17 cellular contexts compared by ENCODE assay signal in genomic region chr13:103703246-103703645, GRCh38.
DNase-seq lines count a peak whose midpoint lies in the region; ATAC-seq and TF ChIP-seq lines count a peak whose summit lies in the region.
"Had no signal": no experiment of that assay in that cellular context is flagged by ENCODE, and none has a peak within 500 bp of the region (broad histone marks: within the 10 kb centered on the region; RNA-seq: fewer than 3 reads in every experiment).

No MANE protein-coding gene starts in this region.

- no peaks in the 10 kb centered on the region for H3F3A ChIP-seq in GM23338 (replicated peaks; ENCODE audit: low read depth)

- no peak for TF ChIP-seq CTCF in GM23338 (conservative IDR thresholded peaks at IDR 0.05; ENCODE audit: low read depth in 2 of 2)

- no peaks in the 10 kb centered on the region for H3K36me3 ChIP-seq in GM23338 (ENCODE audit: insufficient read depth)
- H3K36me3 ChIP-seq: BE2C had no signal

- H3K27ac Mint-ChIP-seq in GM23338, result no peak overlapping the region
- H3K27ac Mint-ChIP-seq: CD4-positive, CD25-positive, alpha-beta regulatory T cell; CD8-positive, alpha-beta memory T cell; HFFc6; IgD-negative memory B cell had no signal

- no peaks in the 10 kb centered on the region; the same call in 2 of the 3 replicates for H3K36me3 Mint-ChIP-seq in GM23338 (ENCODE audit: low read depth)
- H3K36me3 Mint-ChIP-seq: CD4-positive, CD25-positive, alpha-beta regulatory T cell; CD8-positive, alpha-beta memory T cell; IgD-negative memory B cell had no signal

- H3K79me2 ChIP-seq in GM23338 (replicated peaks; ENCODE audit: insufficient read depth), result no peaks in the 10 kb centered on the region

- H3K4me2 ChIP-seq in GM23338, result no peak overlapping the region

- peak overlapping the region; percentile 61 for H2AFZ ChIP-seq in GM23338

- no peak overlapping the region for H3K4me3 ChIP-seq in GM23338

- no peaks in the 10 kb centered on the region; the same call in 2 of the 3 replicates for H3K9me3 Mint-ChIP-seq in GM23338

- H3K27ac ChIP-seq in GM23338 (ENCODE audit: low read depth), result no peak overlapping the region

- no peaks in the 10 kb centered on the region for H3K9me2 ChIP-seq in GM23338 (ENCODE audit: insufficient read depth)

- no peak overlapping the region for H3K4me3 Mint-ChIP-seq in GM23338
- H3K4me3 Mint-ChIP-seq: CD4-positive, CD25-positive, alpha-beta regulatory T cell; CD8-positive, alpha-beta memory T cell; HFFc6; IgD-negative memory B cell had no signal

- H3K4me1 ChIP-seq in GM23338 (ENCODE audit: insufficient read depth), result no peaks in the 10 kb centered on the region

- no peaks in the 10 kb centered on the region for H4K20me1 ChIP-seq in GM23338 (replicated peaks; ENCODE audit: insufficient read depth)

- no peaks in the 10 kb centered on the region for H3K27me3 ChIP-seq in GM23338 (ENCODE audit: insufficient read depth)
- H3K27me3 ChIP-seq: BE2C had no signal

- DNase-seq in GM23338 (ENCODE audit: low spot score) (no peak), NCI-H2171 (lab: John Stamatoyannopoulos, UW) (peak; percentile 50), cerebellar cortex (ENCODE audit: low spot score) (peak; percentile 66), NCI-H526 treated with DMSO at 0.1 percent for 48 hours (lab: John Stamatoyannopoulos, UW) (no peak)
- DNase-seq: ACHN; BE2C; CD4-positive, CD25-positive, alpha-beta regulatory T cell; CD8-positive, alpha-beta memory T cell; GF-D8; GOT3; H7; HFFc6; KBM-7 had no signal

- no peaks in the 10 kb centered on the region for H3K4me1 Mint-ChIP-seq in GM23338
- H3K4me1 Mint-ChIP-seq: CD8-positive, alpha-beta memory T cell; IgD-negative memory B cell had no signal

- no peaks in the 10 kb centered on the region for H3K27me3 Mint-ChIP-seq in GM23338 (ENCODE audit: insufficient read depth, low read depth, poor library complexity)
- H3K27me3 Mint-ChIP-seq: CD4-positive, CD25-positive, alpha-beta regulatory T cell; CD8-positive, alpha-beta memory T cell had no signal

- ATAC-seq in GM23338 (no peak), GM18873 (IDR thresholded peaks at IDR 0.05; ENCODE audit: low FRiP score, unreplicated experiment) (no peak), GM19324 (IDR thresholded peaks at IDR 0.05; ENCODE audit: low FRiP score, unreplicated experiment) (no peak)
- ATAC-seq: HCT116 had no signal

TF ChIP-seq in GM23338, 12 proteins besides CTCF, POLR2A, EP300 and RAD21:
- TF ChIP-seq, protein P1, sequence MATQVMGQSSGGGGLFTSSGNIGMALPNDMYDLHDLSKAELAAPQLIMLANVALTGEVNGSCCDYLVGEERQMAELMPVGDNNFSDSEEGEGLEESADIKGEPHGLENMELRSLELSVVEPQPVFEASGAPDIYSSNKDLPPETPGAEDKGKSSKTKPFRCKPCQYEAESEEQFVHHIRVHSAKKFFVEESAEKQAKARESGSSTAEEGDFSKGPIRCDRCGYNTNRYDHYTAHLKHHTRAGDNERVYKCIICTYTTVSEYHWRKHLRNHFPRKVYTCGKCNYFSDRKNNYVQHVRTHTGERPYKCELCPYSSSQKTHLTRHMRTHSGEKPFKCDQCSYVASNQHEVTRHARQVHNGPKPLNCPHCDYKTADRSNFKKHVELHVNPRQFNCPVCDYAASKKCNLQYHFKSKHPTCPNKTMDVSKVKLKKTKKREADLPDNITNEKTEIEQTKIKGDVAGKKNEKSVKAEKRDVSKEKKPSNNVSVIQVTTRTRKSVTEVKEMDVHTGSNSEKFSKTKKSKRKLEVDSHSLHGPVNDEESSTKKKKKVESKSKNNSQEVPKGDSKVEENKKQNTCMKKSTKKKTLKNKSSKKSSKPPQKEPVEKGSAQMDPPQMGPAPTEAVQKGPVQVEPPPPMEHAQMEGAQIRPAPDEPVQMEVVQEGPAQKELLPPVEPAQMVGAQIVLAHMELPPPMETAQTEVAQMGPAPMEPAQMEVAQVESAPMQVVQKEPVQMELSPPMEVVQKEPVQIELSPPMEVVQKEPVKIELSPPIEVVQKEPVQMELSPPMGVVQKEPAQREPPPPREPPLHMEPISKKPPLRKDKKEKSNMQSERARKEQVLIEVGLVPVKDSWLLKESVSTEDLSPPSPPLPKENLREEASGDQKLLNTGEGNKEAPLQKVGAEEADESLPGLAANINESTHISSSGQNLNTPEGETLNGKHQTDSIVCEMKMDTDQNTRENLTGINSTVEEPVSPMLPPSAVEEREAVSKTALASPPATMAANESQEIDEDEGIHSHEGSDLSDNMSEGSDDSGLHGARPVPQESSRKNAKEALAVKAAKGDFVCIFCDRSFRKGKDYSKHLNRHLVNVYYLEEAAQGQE (IDR thresholded peaks at IDR 0.05; ENCODE audit: unreplicated experiment), result no peak
- TF ChIP-seq NANOG (IDR thresholded peaks at IDR 0.05; ENCODE audit: borderline replicate concordance), result no peak
- no peak for TF ChIP-seq ZNF331 (CRISPR knock-in tag; IDR thresholded peaks at IDR 0.05; ENCODE audit: low read depth)
- no peak for TF ChIP-seq CREB1 (CRISPR knock-in tag; IDR thresholded peaks at IDR 0.05; ENCODE audit: low read depth)
- TF ChIP-seq POLR2AphosphoS5 (IDR thresholded peaks at IDR 0.05; ENCODE audit: low read depth), result no peak
- no peak for TF ChIP-seq ZNF114 (CRISPR knock-in tag; IDR thresholded peaks at IDR 0.05)
- TF ChIP-seq ETS1 (IDR thresholded peaks at IDR 0.05), result no peak
- no peak for TF ChIP-seq EZH2phosphoT487 (IDR thresholded peaks at IDR 0.05; ENCODE audit: unreplicated experiment)
- TF ChIP-seq EZH2 (IDR thresholded peaks at IDR 0.05; ENCODE audit: low read depth, unreplicated experiment), result no peak
- no peak for TF ChIP-seq JUNB (IDR thresholded peaks at IDR 0.05; ENCODE audit: unreplicated experiment)
- TF ChIP-seq STAT1 (IDR thresholded peaks at IDR 0.05; ENCODE audit: unreplicated experiment), result no peak
- TF ChIP-seq, protein P2, sequence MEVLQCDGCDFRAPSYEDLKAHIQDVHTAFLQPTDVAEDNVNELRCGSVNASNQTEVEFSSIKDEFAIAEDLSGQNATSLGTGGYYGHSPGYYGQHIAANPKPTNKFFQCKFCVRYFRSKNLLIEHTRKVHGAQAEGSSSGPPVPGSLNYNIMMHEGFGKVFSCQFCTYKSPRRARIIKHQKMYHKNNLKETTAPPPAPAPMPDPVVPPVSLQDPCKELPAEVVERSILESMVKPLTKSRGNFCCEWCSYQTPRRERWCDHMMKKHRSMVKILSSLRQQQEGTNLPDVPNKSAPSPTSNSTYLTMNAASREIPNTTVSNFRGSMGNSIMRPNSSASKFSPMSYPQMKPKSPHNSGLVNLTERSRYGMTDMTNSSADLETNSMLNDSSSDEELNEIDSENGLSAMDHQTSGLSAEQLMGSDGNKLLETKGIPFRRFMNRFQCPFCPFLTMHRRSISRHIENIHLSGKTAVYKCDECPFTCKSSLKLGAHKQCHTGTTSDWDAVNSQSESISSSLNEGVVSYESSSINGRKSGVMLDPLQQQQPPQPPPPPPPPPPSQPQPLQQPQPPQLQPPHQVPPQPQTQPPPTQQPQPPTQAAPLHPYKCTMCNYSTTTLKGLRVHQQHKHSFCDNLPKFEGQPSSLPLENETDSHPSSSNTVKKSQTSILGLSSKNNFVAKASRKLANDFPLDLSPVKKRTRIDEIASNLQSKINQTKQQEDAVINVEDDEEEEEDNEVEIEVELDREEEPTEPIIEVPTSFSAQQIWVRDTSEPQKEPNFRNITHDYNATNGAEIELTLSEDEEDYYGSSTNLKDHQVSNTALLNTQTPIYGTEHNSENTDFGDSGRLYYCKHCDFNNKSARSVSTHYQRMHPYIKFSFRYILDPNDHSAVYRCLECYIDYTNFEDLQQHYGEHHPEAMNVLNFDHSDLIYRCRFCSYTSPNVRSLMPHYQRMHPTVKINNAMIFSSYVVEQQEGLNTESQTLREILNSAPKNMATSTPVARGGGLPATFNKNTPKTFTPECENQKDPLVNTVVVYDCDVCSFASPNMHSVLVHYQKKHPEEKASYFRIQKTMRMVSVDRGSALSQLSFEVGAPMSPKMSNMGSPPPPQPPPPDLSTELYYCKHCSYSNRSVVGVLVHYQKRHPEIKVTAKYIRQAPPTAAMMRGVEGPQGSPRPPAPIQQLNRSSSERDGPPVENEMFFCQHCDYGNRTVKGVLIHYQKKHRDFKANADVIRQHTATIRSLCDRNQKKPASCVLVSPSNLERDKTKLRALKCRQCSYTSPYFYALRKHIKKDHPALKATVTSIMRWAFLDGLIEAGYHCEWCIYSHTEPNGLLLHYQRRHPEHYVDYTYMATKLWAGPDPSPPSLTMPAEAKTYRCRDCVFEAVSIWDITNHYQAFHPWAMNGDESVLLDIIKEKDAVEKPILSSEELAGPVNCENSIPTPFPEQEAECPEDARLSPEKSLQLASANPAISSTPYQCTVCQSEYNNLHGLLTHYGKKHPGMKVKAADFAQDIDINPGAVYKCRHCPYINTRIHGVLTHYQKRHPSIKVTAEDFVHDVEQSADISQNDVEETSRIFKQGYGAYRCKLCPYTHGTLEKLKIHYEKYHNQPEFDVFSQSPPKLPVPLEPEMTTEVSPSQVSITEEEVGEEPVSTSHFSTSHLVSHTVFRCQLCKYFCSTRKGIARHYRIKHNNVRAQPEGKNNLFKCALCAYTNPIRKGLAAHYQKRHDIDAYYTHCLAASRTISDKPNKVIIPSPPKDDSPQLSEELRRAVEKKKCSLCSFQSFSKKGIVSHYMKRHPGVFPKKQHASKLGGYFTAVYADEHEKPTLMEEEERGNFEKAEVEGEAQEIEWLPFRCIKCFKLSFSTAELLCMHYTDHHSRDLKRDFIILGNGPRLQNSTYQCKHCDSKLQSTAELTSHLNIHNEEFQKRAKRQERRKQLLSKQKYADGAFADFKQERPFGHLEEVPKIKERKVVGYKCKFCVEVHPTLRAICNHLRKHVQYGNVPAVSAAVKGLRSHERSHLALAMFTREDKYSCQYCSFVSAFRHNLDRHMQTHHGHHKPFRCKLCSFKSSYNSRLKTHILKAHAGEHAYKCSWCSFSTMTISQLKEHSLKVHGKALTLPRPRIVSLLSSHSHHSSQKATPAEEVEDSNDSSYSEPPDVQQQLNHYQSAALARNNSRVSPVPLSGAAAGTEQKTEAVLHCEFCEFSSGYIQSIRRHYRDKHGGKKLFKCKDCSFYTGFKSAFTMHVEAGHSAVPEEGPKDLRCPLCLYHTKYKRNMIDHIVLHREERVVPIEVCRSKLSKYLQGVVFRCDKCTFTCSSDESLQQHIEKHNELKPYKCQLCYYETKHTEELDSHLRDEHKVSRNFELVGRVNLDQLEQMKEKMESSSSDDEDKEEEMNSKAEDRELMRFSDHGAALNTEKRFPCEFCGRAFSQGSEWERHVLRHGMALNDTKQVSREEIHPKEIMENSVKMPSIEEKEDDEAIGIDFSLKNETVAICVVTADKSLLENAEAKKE (CRISPR knock-in tag; IDR thresholded peaks at IDR 0.05), result no peak

Comparison
In these comparisons a context has a peak if more than half of its experiments do, and no peak if none do; other contexts are left out.
1. DNase-seq: peak in NCI-H2171 (single experiment) and cerebellar cortex (single experiment); none in GM23338 (single experiment) and NCI-H526 treated with DMSO at 0.1 percent for 48 hours (single experiment).